ENCODE assay signal across 20 cellular contexts in genomic region chr2:98744595-98744994, GRCh38.
DNase-seq lines count a peak whose midpoint lies in the region; ATAC-seq and TF ChIP-seq lines count a peak whose summit lies in the region.
"Had no signal": no experiment of that assay in that cellular context is flagged by ENCODE, and none has a peak within 500 bp of the region (broad histone marks: within the 10 kb centered on the region; RNA-seq: fewer than 3 reads in every experiment).

No MANE protein-coding gene starts in this region.

- peak overlapping the region; percentile 20 for H3K27ac ChIP-seq in KOPT-K1 (ENCODE audit: low read depth, low read length, poor library complexity, severe bottlenecking)
- H3K27ac ChIP-seq: A549 had no signal

- intact Hi-C loops in dendritic cell treated with granulocyte-macrophage colony-stimulating factor and Interleukin-4, amounts not matched to agents 40 ng/mL and 50 ng/mL, for 4 days (cut with micrococcal nuclease), result no loop called here

- ATAC-seq in activated naive CD8-positive, alpha-beta T cell treated with anti-CD3 and anti-CD28 coated beads, Interleukin-2, amount 50 U/mL, for 24 hours, result no peak
- ATAC-seq: A549, GM12878, Panc1 had no signal

- H3K4me1 Mint-ChIP-seq in activated naive CD8-positive, alpha-beta T cell (ENCODE audit: low read depth), result peaks cover 72% of the 10 kb centered on the region
- H3K4me1 Mint-ChIP-seq in activated naive CD8-positive, alpha-beta T cell treated with anti-CD3 and anti-CD28 coated beads, Interleukin-2, amount 50 U/mL, for 24 hours, result peaks cover 55% of the 10 kb centered on the region
- peaks cover 49% of the 10 kb centered on the region for H3K4me1 Mint-ChIP-seq in dendritic cell treated with granulocyte-macrophage colony-stimulating factor and Interleukin-4, amounts not matched to agents 40 ng/mL and 50 ng/mL, for 4 days (ENCODE audit: low read depth)
- peaks cover 15% of the 10 kb centered on the region for H3K4me1 Mint-ChIP-seq in nephron progenitor cell

- H3K4me3 Mint-ChIP-seq in activated naive CD8-positive, alpha-beta T cell, result no peak overlapping the region
- H3K4me3 Mint-ChIP-seq in activated naive CD8-positive, alpha-beta T cell treated with anti-CD3 and anti-CD28 coated beads, Interleukin-2, amount 50 U/mL, for 24 hours, result no peak overlapping the region
- no peak overlapping the region for H3K4me3 Mint-ChIP-seq in dendritic cell treated with granulocyte-macrophage colony-stimulating factor and Interleukin-4, amounts not matched to agents 40 ng/mL and 50 ng/mL, for 4 days
- H3K4me3 Mint-ChIP-seq in nephron progenitor cell, result no peak overlapping the region
- H3K4me3 Mint-ChIP-seq: B cell, CD14-positive monocyte had no signal

- H3K9me3 ChIP-seq in KOPT-K1 (ENCODE audit: insufficient read depth, low read length, poor library complexity, severe bottlenecking), result peaks cover 4% of the 10 kb centered on the region
- H3K9me3 ChIP-seq: A549, SK-N-SH had no signal

- H3K36me3 ChIP-seq in KOPT-K1 (ENCODE audit: insufficient read depth, low read length), result no peaks in the 10 kb centered on the region

- H3K27me3 Mint-ChIP-seq in activated naive CD8-positive, alpha-beta T cell, result no peaks in the 10 kb centered on the region
- H3K27me3 Mint-ChIP-seq in activated naive CD8-positive, alpha-beta T cell treated with anti-CD3 and anti-CD28 coated beads, Interleukin-2, amount 50 U/mL, for 24 hours, result no peaks in the 10 kb centered on the region
- H3K27me3 Mint-ChIP-seq in dendritic cell treated with granulocyte-macrophage colony-stimulating factor and Interleukin-4, amounts not matched to agents 40 ng/mL and 50 ng/mL, for 4 days, result no peaks in the 10 kb centered on the region
- H3K27me3 Mint-ChIP-seq in nephron progenitor cell (ENCODE audit: low read depth, poor library complexity), result peaks cover 10% of the 10 kb centered on the region

- no peaks in the 10 kb centered on the region for H3K9me3 Mint-ChIP-seq in activated naive CD8-positive, alpha-beta T cell (ENCODE audit: low read depth)
- peaks cover 5% of the 10 kb centered on the region for H3K9me3 Mint-ChIP-seq in activated naive CD8-positive, alpha-beta T cell treated with anti-CD3 and anti-CD28 coated beads, Interleukin-2, amount 50 U/mL, for 24 hours
- no peaks in the 10 kb centered on the region for H3K9me3 Mint-ChIP-seq in dendritic cell treated with granulocyte-macrophage colony-stimulating factor and Interleukin-4, amounts not matched to agents 40 ng/mL and 50 ng/mL, for 4 days
- no peaks in the 10 kb centered on the region for H3K9me3 Mint-ChIP-seq in nephron progenitor cell

- peak overlapping the region; percentile 41 for H3K27ac Mint-ChIP-seq in activated naive CD8-positive, alpha-beta T cell
- H3K27ac Mint-ChIP-seq in activated naive CD8-positive, alpha-beta T cell treated with anti-CD3 and anti-CD28 coated beads, Interleukin-2, amount 50 U/mL, for 24 hours, result no peak overlapping the region
- peak overlapping the region; percentile 58 for H3K27ac Mint-ChIP-seq in dendritic cell treated with granulocyte-macrophage colony-stimulating factor and Interleukin-4, amounts not matched to agents 40 ng/mL and 50 ng/mL, for 4 days
- no peak overlapping the region for H3K27ac Mint-ChIP-seq in nephron progenitor cell
- H3K27ac Mint-ChIP-seq: B cell had no signal

- no peak for TF ChIP-seq CTCF in nephron progenitor cell (IDR thresholded peaks at IDR 0.05)

- no peaks in the 10 kb centered on the region for H3K36me3 Mint-ChIP-seq in activated naive CD8-positive, alpha-beta T cell
- peaks cover 2% of the 10 kb centered on the region for H3K36me3 Mint-ChIP-seq in activated naive CD8-positive, alpha-beta T cell treated with anti-CD3 and anti-CD28 coated beads, Interleukin-2, amount 50 U/mL, for 24 hours (ENCODE audit: low read depth)
- no peaks in the 10 kb centered on the region for H3K36me3 Mint-ChIP-seq in dendritic cell treated with granulocyte-macrophage colony-stimulating factor and Interleukin-4, amounts not matched to agents 40 ng/mL and 50 ng/mL, for 4 days (ENCODE audit: low read depth)
- no peaks in the 10 kb centered on the region for H3K36me3 Mint-ChIP-seq in nephron progenitor cell (ENCODE audit: low read depth)
- H3K36me3 Mint-ChIP-seq: CD14-positive monocyte had no signal

- no peak for DNase-seq in activated naive CD8-positive, alpha-beta T cell treated with anti-CD3 and anti-CD28 coated beads, Interleukin-2, amount 50 U/mL, for 24 hours
- no peak for DNase-seq in NCI-H1417 treated with DMSO at 0.1 percent for 48 hours (lab: John Stamatoyannopoulos, UW)
- DNase-seq in EL, result no peak
- DNase-seq in nephron progenitor cell, result no peak
- DNase-seq: COR-L47, KBM-7, NCI-H1092 treated with DMSO at 0.1 percent for 48 hours, NCI-H2081, NCI-H345, NCI-H774, SIG-M5, SK-N-SH had no signal

Comparison
In these comparisons a context has a peak if more than half of its experiments do, and no peak if none do; other contexts are left out.
1. H3K27ac Mint-ChIP-seq: peak in activated naive CD8-positive, alpha-beta T cell (single experiment) and dendritic cell treated with granulocyte-macrophage colony-stimulating factor and Interleukin-4, amounts not matched to agents 40 ng/mL and 50 ng/mL, for 4 days (single experiment); none in activated naive CD8-positive, alpha-beta T cell treated with anti-CD3 and anti-CD28 coated beads, Interleukin-2, amount 50 U/mL, for 24 hours (single experiment) and nephron progenitor cell (single experiment).